Comparison of ENCODE assay signal across 1 cellular context in genomic region chr1:206612129-206612876, GRCh38.
TF ChIP-seq lines count a peak whose summit lies in the region.

A gene with protein sequence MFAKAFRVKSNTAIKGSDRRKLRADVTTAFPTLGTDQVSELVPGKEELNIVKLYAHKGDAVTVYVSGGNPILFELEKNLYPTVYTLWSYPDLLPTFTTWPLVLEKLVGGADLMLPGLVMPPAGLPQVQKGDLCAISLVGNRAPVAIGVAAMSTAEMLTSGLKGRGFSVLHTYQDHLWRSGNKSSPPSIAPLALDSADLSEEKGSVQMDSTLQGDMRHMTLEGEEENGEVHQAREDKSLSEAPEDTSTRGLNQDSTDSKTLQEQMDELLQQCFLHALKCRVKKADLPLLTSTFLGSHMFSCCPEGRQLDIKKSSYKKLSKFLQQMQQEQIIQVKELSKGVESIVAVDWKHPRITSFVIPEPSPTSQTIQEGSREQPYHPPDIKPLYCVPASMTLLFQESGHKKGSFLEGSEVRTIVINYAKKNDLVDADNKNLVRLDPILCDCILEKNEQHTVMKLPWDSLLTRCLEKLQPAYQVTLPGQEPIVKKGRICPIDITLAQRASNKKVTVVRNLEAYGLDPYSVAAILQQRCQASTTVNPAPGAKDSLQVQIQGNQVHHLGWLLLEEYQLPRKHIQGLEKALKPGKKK (minus strand): TSS chr1:206612465. CDS start chr1:206612342, 123 bp downstream.

TF ChIP-seq in GM23338, 12 proteins besides CTCF, POLR2A, EP300 and RAD21:
- TF ChIP-seq POLR2AphosphoS5 (IDR thresholded peaks at IDR 0.05; ENCODE audit: low read depth) (peak; percentile 84), CREB1 (CRISPR knock-in tag; IDR thresholded peaks at IDR 0.05; ENCODE audit: low read depth) (peak; percentile 71; the same call in 1 of the 2 replicates), JUNB (IDR thresholded peaks at IDR 0.05; ENCODE audit: unreplicated experiment) (no peak), NANOG (IDR thresholded peaks at IDR 0.05; ENCODE audit: borderline replicate concordance) (no peak), ZNF114 (CRISPR knock-in tag; IDR thresholded peaks at IDR 0.05) (0 out of 2 replicates have a peak, but pooled peaks have one; percentile 22), REST (IDR thresholded peaks at IDR 0.05; ENCODE audit: unreplicated experiment) (peak; percentile 31), STAT1 (IDR thresholded peaks at IDR 0.05; ENCODE audit: unreplicated experiment) (no peak), EZH2phosphoT487 (IDR thresholded peaks at IDR 0.05; ENCODE audit: unreplicated experiment) (no peak), ZNF331 (CRISPR knock-in tag; IDR thresholded peaks at IDR 0.05; ENCODE audit: low read depth) (peak; percentile 42; the same call in 1 of the 2 replicates)
- TF ChIP-seq, protein P1, sequence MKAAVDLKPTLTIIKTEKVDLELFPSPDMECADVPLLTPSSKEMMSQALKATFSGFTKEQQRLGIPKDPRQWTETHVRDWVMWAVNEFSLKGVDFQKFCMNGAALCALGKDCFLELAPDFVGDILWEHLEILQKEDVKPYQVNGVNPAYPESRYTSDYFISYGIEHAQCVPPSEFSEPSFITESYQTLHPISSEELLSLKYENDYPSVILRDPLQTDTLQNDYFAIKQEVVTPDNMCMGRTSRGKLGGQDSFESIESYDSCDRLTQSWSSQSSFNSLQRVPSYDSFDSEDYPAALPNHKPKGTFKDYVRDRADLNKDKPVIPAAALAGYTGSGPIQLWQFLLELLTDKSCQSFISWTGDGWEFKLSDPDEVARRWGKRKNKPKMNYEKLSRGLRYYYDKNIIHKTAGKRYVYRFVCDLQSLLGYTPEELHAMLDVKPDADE (IDR thresholded peaks at IDR 0.05): peak; percentile 87
